Comparison of ENCODE assay signal across 8 cellular contexts in the genomic region with DNA sequence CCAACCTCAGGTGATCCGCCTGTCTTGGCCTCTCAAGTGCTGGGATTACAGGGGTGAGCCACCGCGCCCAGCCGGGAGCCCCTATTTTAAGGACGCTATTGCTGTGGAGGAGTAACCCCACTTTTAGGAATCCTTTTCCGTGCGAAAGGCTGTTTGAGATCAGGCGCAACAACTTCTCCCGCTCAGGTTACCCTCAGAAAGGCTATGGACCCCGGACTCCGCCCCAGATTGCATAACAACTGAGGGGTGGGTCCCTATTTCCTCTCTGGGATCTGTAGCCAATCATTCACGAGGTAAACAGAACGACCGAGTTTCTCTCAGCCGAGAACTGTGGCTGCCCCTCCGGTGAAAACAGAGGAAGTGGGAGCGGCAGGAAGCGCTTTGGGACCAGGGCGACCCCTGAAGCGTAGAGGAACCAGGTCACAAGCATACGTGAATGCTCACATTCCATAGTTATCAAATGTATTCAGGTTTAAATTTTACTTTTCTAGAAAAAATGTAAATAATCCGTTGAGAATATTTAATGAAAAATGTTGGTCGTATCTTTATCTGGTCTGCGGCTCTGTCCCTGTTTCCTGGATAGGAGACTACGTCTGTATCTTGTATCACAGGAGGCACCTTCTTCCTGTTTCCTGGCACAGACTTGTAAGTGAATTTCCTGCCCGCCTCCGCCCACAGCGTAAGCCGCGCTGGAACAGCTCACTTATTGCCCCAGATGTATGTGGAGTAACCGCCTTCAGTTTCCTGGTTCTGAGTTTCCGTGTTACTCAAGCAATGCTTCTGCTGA.
DNase-seq lines count a peak whose midpoint lies in the region; ATAC-seq lines count a peak whose summit lies in the region.

No MANE protein-coding gene starts in this region.

- DNase-seq in NCI-H1694 treated with DMSO at 0.1 percent for 48 hours (lab: John Stamatoyannopoulos, UW) (peak; percentile 22), NCI-H1694 (lab: John Stamatoyannopoulos, UW) (no peak), NCI-H446 treated with DMSO at 0.1 percent for 48 hours (lab: John Stamatoyannopoulos, UW) (peak; percentile 47), cortex of kidney (lab: John Stamatoyannopoulos, UW) (peak; percentile 24), kidney tubule cell (ENCODE audit: low spot score) (peak; percentile 96)
- peak; percentile 86 for DNase-seq in activated CD4-positive, alpha-beta T cell treated with anti-CD3 and anti-CD28 coated beads, Interleukin-2, amount 50 U/mL, for 1 hour
- DNase-seq in stimulated activated CD4-positive, alpha-beta T cell treated with anti-CD3 and anti-CD28 coated beads, Interleukin-15, amount 100 ng/mL, for 48 hours (ENCODE audit: low read depth in 2 of 2), result peak; percentile 88

- ATAC-seq in HG02885 (IDR thresholded peaks at IDR 0.05; ENCODE audit: poor library complexity, unreplicated experiment), result peak; percentile 72
